4 cellular contexts compared by ENCODE assay signal in the genomic region with DNA sequence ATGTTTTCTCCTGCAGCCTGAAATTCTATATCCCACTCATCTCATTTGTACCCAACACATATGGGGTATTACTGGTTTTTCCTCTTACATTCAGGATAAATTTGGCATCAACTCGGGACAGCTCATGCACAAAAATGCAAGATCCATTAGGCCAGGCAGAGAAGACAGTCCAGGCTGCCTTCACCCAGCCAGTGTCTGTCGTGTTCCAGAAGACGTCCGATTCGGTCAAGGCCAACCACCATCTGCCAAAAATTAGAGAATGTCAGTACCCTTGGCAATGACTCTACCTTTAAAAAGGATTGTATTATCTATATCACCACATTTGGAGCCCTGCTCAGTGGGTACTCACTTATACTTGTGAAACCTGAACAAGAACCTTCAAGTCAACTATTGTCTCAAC. TPM values are rescaled to one million over a fixed set of nuclear protein-coding genes. Genes with fewer than 3 reads are reported as not detected.
"Had no signal": no experiment of that assay in that cellular context is flagged by ENCODE, and none has a peak within 500 bp of the region (broad histone marks: within the 10 kb centered on the region; RNA-seq: fewer than 3 reads in every experiment).

No MANE protein-coding gene starts in this region.

RNA-seq across cellular contexts. Expression of a gene that starts 23.3 kb away (rescaled TPM):
- total RNA-seq: LHCN-M2, M059J, MCF 10A, NCI-H460 had no signal
